Comparison of ENCODE assay signal across 16 cellular contexts in genomic region chr6:63346217-63346834, GRCh38. TPM values are rescaled to one million over a fixed set of nuclear protein-coding genes. Genes with fewer than 3 reads are reported as not detected.
DNase-seq lines count a peak whose midpoint lies in the region; ATAC-seq and TF ChIP-seq lines count a peak whose summit lies in the region.
"Had no signal": no experiment of that assay in that cellular context is flagged by ENCODE, and none has a peak within 500 bp of the region (broad histone marks: within the 10 kb centered on the region; RNA-seq: fewer than 3 reads in every experiment).

No MANE protein-coding gene starts in this region.

- DNase-seq in HK-2 (ENCODE audit: unreplicated experiment) (peak; percentile 34), epithelial cell of proximal tubule (ENCODE audit: low read depth) (no peak), left kidney (ENCODE audit: low read depth, low spot score) (peak; percentile 5)
- DNase-seq in CD4-positive, alpha-beta T cell, result no peak
- no peak for DNase-seq in stimulated activated CD4-positive, alpha-beta T cell treated with anti-CD3 and anti-CD28 coated beads, Interleukin-4, amount 100 ng/mL, for 1 hour
- no peak for DNase-seq in activated CD8-positive, alpha-beta memory T cell treated with anti-CD3 and anti-CD28 coated beads, Interleukin-2, amount 50 U/mL, for 4 hours
- DNase-seq: CD4-positive, CD25-positive, alpha-beta regulatory T cell; DMS79; HCEC 1CT; HFFc6 had no signal

- no peaks in the 10 kb centered on the region for H3K4me1 Mint-ChIP-seq in CD4-positive, alpha-beta T cell (ENCODE audit: low read depth)
- H3K4me1 Mint-ChIP-seq: CD4-positive, CD25-positive, alpha-beta regulatory T cell had no signal

- no peak overlapping the region for H3K27ac Mint-ChIP-seq in CD4-positive, alpha-beta T cell
- H3K27ac Mint-ChIP-seq: CD4-positive, CD25-positive, alpha-beta regulatory T cell had no signal

- no peaks in the 10 kb centered on the region for H3K9me3 Mint-ChIP-seq in CD4-positive, alpha-beta T cell
- H3K9me3 Mint-ChIP-seq: HFFc6 had no signal

- POLR2A ChIA-PET in CD4-positive, alpha-beta T cell (lab: Charles Lee), result no interaction called here

- peak overlapping the region; percentile 27 for H3K4me3 ChIP-seq in epithelial cell of proximal tubule (ENCODE audit: low read depth, low read length)
- H3K4me3 ChIP-seq: BLaER1 treated with 17β-estradiol and CSF1 and Interleukin-3, amounts not matched to agents 10 nM and 100 nM; GM12878; K562 had no signal

- H3K36me3 Mint-ChIP-seq in CD4-positive, alpha-beta T cell (ENCODE audit: low read depth), result no peaks in the 10 kb centered on the region
- H3K36me3 Mint-ChIP-seq: CD4-positive, CD25-positive, alpha-beta regulatory T cell had no signal

- no peak for TF ChIP-seq CTCF in epithelial cell of proximal tubule (conservative IDR thresholded peaks at IDR 0.05; ENCODE audit: low read depth, low read length)
- no peak for TF ChIP-seq CTCF in CD4-positive, alpha-beta T cell (IDR thresholded peaks at IDR 0.05)

- H3K27ac ChIP-seq in CD4-positive, alpha-beta T cell (ENCODE audit: low read depth, low read length), result no peak overlapping the region
- H3K27ac ChIP-seq: BLaER1 treated with 17β-estradiol and CSF1 and Interleukin-3, amounts not matched to agents 10 nM and 100 nM had no signal

- peaks cover 4% of the 10 kb centered on the region for H3K27me3 Mint-ChIP-seq in CD4-positive, alpha-beta T cell
- H3K27me3 Mint-ChIP-seq: CD4-positive, CD25-positive, alpha-beta regulatory T cell had no signal

- no peaks in the 10 kb centered on the region for H3K27me3 ChIP-seq in CD4-positive, alpha-beta T cell (ENCODE audit: control insufficient read depth, insufficient read depth, low read length)
- H3K27me3 ChIP-seq: BLaER1 treated with 17β-estradiol and CSF1 and Interleukin-3, amounts not matched to agents 10 nM and 100 nM had no signal

- no peak overlapping the region for H3K4me3 Mint-ChIP-seq in CD4-positive, alpha-beta T cell
- H3K4me3 Mint-ChIP-seq: CD4-positive, CD25-positive, alpha-beta regulatory T cell; HFFc6 had no signal

- CTCF ChIA-PET in CD4-positive, alpha-beta T cell (lab: Charles Lee), result no interaction called here

- ATAC-seq in CD4-positive, alpha-beta T cell (ENCODE audit: poor library complexity), result no peak
- ATAC-seq: GM12878, K562 had no signal

- intact Hi-C loops in CD4-positive, alpha-beta T cell (cut with DNase I, micrococcal nuclease), result no loop called here

- H3K9me3 ChIP-seq in CD4-positive, alpha-beta T cell (ENCODE audit: control insufficient read depth, low read length), result peaks cover 4% of the 10 kb centered on the region

RNA-seq across cellular contexts. Expression of gene LGSN, which starts 26.5 kb away (rescaled TPM):
- total RNA-seq in epithelial cell of proximal tubule, result not detected in 2 replicates
- not detected for total RNA-seq in CD4-positive, alpha-beta T cell
- total RNA-seq: A673, G401, GM12878, H1, HFFc6, K562 had no signal

Comparison
In these comparisons a context has a peak if more than half of its experiments do, and no peak if none do; other contexts are left out.
1. DNase-seq: peak in HK-2 (single experiment) and left kidney (single experiment); none in epithelial cell of proximal tubule (single experiment), CD4-positive, alpha-beta T cell (0 of 10), stimulated activated CD4-positive, alpha-beta T cell treated with anti-CD3 and anti-CD28 coated beads, Interleukin-4, amount 100 ng/mL, for 1 hour (single experiment) and activated CD8-positive, alpha-beta memory T cell treated with anti-CD3 and anti-CD28 coated beads, Interleukin-2, amount 50 U/mL, for 4 hours (single experiment).